ENCODE assay signal across 3 cellular contexts in the genomic region with DNA sequence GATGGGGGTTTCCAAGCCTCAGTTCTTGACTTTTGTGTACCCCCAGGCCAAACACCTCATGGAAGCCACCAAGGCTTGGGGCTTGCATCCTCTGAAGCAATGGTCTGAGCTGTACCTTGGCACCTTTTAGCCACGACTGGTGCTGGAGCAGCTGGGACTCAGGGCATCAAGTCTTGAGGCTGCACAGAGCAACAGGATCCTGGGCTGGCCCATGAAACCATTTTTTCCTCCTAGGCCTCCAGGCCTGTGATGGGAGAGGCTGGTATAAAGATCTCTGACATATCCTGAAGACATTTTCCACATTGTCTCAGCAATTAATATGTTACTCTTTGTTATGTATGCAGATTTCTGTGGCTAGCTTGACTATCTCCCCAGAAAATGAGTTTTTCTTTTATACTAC.
TF ChIP-seq lines count a peak whose summit lies in the region.

No MANE protein-coding gene starts in this region.

TF ChIP-seq in A549, 52 proteins besides CTCF, POLR2A, EP300 and RAD21 (continued from another document):
- peak; percentile 89 for TF ChIP-seq ZFP36 (IDR thresholded peaks at IDR 0.05; ENCODE audit: borderline replicate concordance, partially characterized antibody)

TF ChIP-seq in HEK293, 187 proteins besides CTCF, POLR2A, EP300 and RAD21 (continued from another document):
- peak; percentile 97 for TF ChIP-seq TRIM28 (IDR thresholded peaks at IDR 0.05; ENCODE audit: borderline replicate concordance, low read length)
- TF ChIP-seq ZNF23 (tag by site-specific recombination; IDR thresholded peaks at IDR 0.05; ENCODE audit: borderline replicate concordance) = no peak
- TF ChIP-seq ZNF585B (tag by site-specific recombination; IDR thresholded peaks at IDR 0.05) = peak; percentile 99
- TF ChIP-seq SETDB1 (IDR thresholded peaks at IDR 0.05; ENCODE audit: insufficient read length, low read length) = peak; percentile 97

TF ChIP-seq in K562, 482 proteins besides CTCF, POLR2A, EP300 and RAD21 (continued from another document):
- no peak for TF ChIP-seq ZNF239 (CRISPR knock-in tag; IDR thresholded peaks at IDR 0.05)
- TF ChIP-seq PTBP1 (IDR thresholded peaks at IDR 0.05; ENCODE audit: low read depth, low read length) = no peak
- no peak for TF ChIP-seq ZNF589 (CRISPR knock-in tag; IDR thresholded peaks at IDR 0.05; ENCODE audit: low read depth)
- peak in 1 of 2 experiments; percentile 14; a peak in 1 of 3 replicates for TF ChIP-seq CBX3 (IDR thresholded peaks at IDR 0.05; ENCODE audit: borderline replicate concordance in 1 of 2, low read length in 2 of 2)
- no peak for TF ChIP-seq MCM2 (IDR thresholded peaks at IDR 0.05; ENCODE audit: low read depth)
- no peak for TF ChIP-seq ZNF124 (CRISPR knock-in tag; IDR thresholded peaks at IDR 0.05)
- TF ChIP-seq, protein P1, sequence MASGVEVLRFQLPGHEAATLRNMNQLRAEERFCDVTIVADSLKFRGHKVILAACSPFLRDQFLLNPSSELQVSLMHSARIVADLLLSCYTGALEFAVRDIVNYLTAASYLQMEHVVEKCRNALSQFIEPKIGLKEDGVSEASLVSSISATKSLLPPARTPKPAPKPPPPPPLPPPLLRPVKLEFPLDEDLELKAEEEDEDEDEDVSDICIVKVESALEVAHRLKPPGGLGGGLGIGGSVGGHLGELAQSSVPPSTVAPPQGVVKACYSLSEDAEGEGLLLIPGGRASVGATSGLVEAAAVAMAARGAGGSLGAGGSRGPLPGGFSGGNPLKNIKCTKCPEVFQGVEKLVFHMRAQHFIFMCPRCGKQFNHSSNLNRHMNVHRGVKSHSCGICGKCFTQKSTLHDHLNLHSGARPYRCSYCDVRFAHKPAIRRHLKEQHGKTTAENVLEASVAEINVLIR (CRISPR knock-in tag; IDR thresholded peaks at IDR 0.05) = no peak
- TF ChIP-seq CAMTA2 (CRISPR knock-in tag; conservative IDR thresholded peaks at IDR 0.05) = no peak
- TF ChIP-seq CCNT2 (IDR thresholded peaks at IDR 0.05; ENCODE audit: borderline replicate concordance, extremely low read depth, insufficient read length, low read depth, low read length) = no peak
- TF ChIP-seq, protein P2, sequence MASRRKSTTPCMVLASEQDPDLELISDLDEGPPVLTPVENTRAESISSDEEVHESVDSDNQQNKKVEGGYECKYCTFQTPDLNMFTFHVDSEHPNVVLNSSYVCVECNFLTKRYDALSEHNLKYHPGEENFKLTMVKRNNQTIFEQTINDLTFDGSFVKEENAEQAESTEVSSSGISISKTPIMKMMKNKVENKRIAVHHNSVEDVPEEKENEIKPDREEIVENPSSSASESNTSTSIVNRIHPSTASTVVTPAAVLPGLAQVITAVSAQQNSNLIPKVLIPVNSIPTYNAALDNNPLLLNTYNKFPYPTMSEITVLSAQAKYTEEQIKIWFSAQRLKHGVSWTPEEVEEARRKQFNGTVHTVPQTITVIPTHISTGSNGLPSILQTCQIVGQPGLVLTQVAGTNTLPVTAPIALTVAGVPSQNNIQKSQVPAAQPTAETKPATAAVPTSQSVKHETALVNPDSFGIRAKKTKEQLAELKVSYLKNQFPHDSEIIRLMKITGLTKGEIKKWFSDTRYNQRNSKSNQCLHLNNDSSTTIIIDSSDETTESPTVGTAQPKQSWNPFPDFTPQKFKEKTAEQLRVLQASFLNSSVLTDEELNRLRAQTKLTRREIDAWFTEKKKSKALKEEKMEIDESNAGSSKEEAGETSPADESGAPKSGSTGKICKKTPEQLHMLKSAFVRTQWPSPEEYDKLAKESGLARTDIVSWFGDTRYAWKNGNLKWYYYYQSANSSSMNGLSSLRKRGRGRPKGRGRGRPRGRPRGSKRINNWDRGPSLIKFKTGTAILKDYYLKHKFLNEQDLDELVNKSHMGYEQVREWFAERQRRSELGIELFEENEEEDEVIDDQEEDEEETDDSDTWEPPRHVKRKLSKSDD (conservative IDR thresholded peaks at IDR 0.05; ENCODE audit: low read length) = no peak
- no peak for TF ChIP-seq TAF1 (IDR thresholded peaks at IDR 0.05; ENCODE audit: control insufficient read depth, extremely low read depth, insufficient read depth, low read length, severe bottlenecking)
